Comparison of ENCODE assay signal across 1 cellular context in genomic region chr10:73244866-73245477, GRCh38.
TF ChIP-seq lines count a peak whose summit lies in the region.

No MANE protein-coding gene starts in this region.

TF ChIP-seq in H1, 55 proteins besides CTCF, POLR2A, EP300 and RAD21 (continued from another document):
- TF ChIP-seq SAP30 (IDR thresholded peaks at IDR 0.05; ENCODE audit: insufficient read depth, insufficient replicate concordance, low read length): no peak
- TF ChIP-seq RBBP5 (IDR thresholded peaks at IDR 0.05; ENCODE audit: borderline replicate concordance, low read depth, low read length): no peak
- no peak for TF ChIP-seq SP2 (IDR thresholded peaks at IDR 0.05; ENCODE audit: low read length)
- no peak for TF ChIP-seq TBP (IDR thresholded peaks at IDR 0.05; ENCODE audit: low read depth, low read length)
- no peak for TF ChIP-seq TAF1 (IDR thresholded peaks at IDR 0.05; ENCODE audit: low read depth, low read length)
- no peak for TF ChIP-seq SUZ12 (IDR thresholded peaks at IDR 0.05; ENCODE audit: low read length)
- TF ChIP-seq MAFK (IDR thresholded peaks at IDR 0.05; ENCODE audit: low read depth, low read length): no peak
- TF ChIP-seq TCF12 (IDR thresholded peaks at IDR 0.05; ENCODE audit: low read depth, low read length): no peak
- TF ChIP-seq CEBPB (IDR thresholded peaks at IDR 0.05; ENCODE audit: low read depth, low read length): no peak
- no peak for TF ChIP-seq RFX5 (IDR thresholded peaks at IDR 0.05; ENCODE audit: borderline replicate concordance, low read depth, low read length)
- no peak for TF ChIP-seq GABPA (IDR thresholded peaks at IDR 0.05; ENCODE audit: borderline replicate concordance, insufficient read depth, low read length)
- no peak for TF ChIP-seq TAF7 (optimal IDR thresholded peaks at IDR 0.05; ENCODE audit: borderline replicate concordance, low read depth, low read length)
- TF ChIP-seq, protein P1, sequence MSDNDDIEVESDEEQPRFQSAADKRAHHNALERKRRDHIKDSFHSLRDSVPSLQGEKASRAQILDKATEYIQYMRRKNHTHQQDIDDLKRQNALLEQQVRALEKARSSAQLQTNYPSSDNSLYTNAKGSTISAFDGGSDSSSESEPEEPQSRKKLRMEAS (IDR thresholded peaks at IDR 0.05): no peak
